ENCODE assay signal across 11 cellular contexts in genomic region chr14:99260652-99261551, GRCh38. TPM values are rescaled to one million over a fixed set of nuclear protein-coding genes. Genes with fewer than 3 reads are reported as not detected.
DNase-seq lines count a peak whose midpoint lies in the region; TF ChIP-seq lines count a peak whose summit lies in the region.
"Had no signal": no experiment of that assay in that cellular context is flagged by ENCODE, and none has a peak within 500 bp of the region (broad histone marks: within the 10 kb centered on the region; RNA-seq: fewer than 3 reads in every experiment).

No MANE protein-coding gene starts in this region.

- H3K27ac Mint-ChIP-seq in endodermal cell, result peak overlapping the region; percentile 45
- H3K27ac Mint-ChIP-seq: nephron progenitor cell had no signal

- no peaks in the 10 kb centered on the region for H3K27me3 Mint-ChIP-seq in endodermal cell (ENCODE audit: insufficient read depth)

- H3K27ac ChIP-seq in endodermal cell (ENCODE audit: low read depth, low read length) (no peak overlapping the region), suprapubic skin (peak overlapping the region; percentile 91), SK-N-SH (ENCODE audit: low read depth in 2 of 2, low read length in 1 of 2) (no peak overlapping the region)

- H3K79me2 ChIP-seq in SK-N-SH (ENCODE audit: insufficient read depth), result no peaks in the 10 kb centered on the region

- no peaks in the 10 kb centered on the region for H3K9me3 Mint-ChIP-seq in endodermal cell
- H3K9me3 Mint-ChIP-seq: nephron progenitor cell had no signal

- H3K4me1 ChIP-seq in endodermal cell (ENCODE audit: control insufficient read depth, insufficient read depth, low read length), result peaks cover 32% of the 10 kb centered on the region
- peaks cover 80% of the 10 kb centered on the region for H3K4me1 ChIP-seq in suprapubic skin
- H3K4me1 ChIP-seq in SK-N-SH (ENCODE audit: control insufficient read depth in 1 of 2, insufficient read depth in 2 of 2, low read depth in 1 of 2, low read length in 1 of 2), result no peaks in the 10 kb centered on the region; a peak in 2 of 4 replicates
- H3K4me1 ChIP-seq: heart right ventricle had no signal

- no peak for TF ChIP-seq POLR2A in suprapubic skin (IDR thresholded peaks at IDR 0.05)

- H3K36me3 ChIP-seq in endodermal cell (ENCODE audit: control insufficient read depth, insufficient read depth, low read length) (no peaks in the 10 kb centered on the region), suprapubic skin (no peaks in the 10 kb centered on the region), SK-N-SH (replicated peaks in 1 of 2; ENCODE audit: control insufficient read depth in 1 of 2, insufficient read depth in 2 of 2, low read length in 1 of 2) (no peaks in the 10 kb centered on the region)
- H3K36me3 ChIP-seq: heart right ventricle had no signal

- H3K4me3 ChIP-seq in endodermal cell (ENCODE audit: low read length), result no peak overlapping the region
- H3K4me3 ChIP-seq in suprapubic skin, result peak overlapping the region; percentile 33
- H3K4me3 ChIP-seq in SK-N-SH (ENCODE audit: low read depth in 2 of 2, low read length in 1 of 2), result no peak overlapping the region

- CTCF ChIA-PET in SK-N-SH (lab: Yijun Ruan, JAX), result interaction anchor here (1.2 kb wide), 1 partner anchor 11 kb away, joined by 3 read pairs; the partner anchor contains the start of gene BCL11B

- TF ChIP-seq CTCF in endodermal cell (conservative IDR thresholded peaks at IDR 0.05) (no peak), suprapubic skin (IDR thresholded peaks at IDR 0.05) (no peak), SK-N-SH (IDR thresholded peaks at IDR 0.05) (no peak)

- H3F3A ChIP-seq in SK-N-SH (replicated peaks; ENCODE audit: insufficient read depth), result no peaks in the 10 kb centered on the region

- no peaks in the 10 kb centered on the region for H3K9me2 ChIP-seq in SK-N-SH

- peak in 3 of 4 experiments; percentile 36 to 45 (median 43) for DNase-seq in activated CD4-positive, CD25-positive, alpha-beta regulatory T cell (lab: John Stamatoyannopoulos, UW)
- no peak for DNase-seq in activated CD4-positive, CD25-positive, alpha-beta regulatory T cell treated with anti-CD3 and anti-CD28 coated beads, Interleukin-2, amount 50 U/mL, for 72 hours
- peak; percentile 61 for DNase-seq in activated CD8-positive, alpha-beta memory T cell treated with anti-CD3 and anti-CD28 coated beads, Interleukin-2, amount 50 U/mL, for 4 hours
- DNase-seq in endodermal cell, result no peak
- no peak for DNase-seq in suprapubic skin (ENCODE audit: low spot score in 2 of 2)
- no peak for DNase-seq in NCI-H2227 (lab: John Stamatoyannopoulos, UW; ENCODE audit: unreplicated experiment)
- no peak for DNase-seq in NCI-H1105 (lab: John Stamatoyannopoulos, UW)
- no peak for DNase-seq in SK-N-SH
- DNase-seq: heart right ventricle, Kasumi-1, nephron progenitor cell had no signal

- TF ChIP-seq RAD21 in SK-N-SH (IDR thresholded peaks at IDR 0.05; ENCODE audit: low read length), result no peak

- no peak overlapping the region for H2AFZ ChIP-seq in SK-N-SH (ENCODE audit: low read depth)

- TF ChIP-seq EP300 in suprapubic skin (IDR thresholded peaks at IDR 0.05), result no peak
- no peak for TF ChIP-seq EP300 in SK-N-SH (IDR thresholded peaks at IDR 0.05; ENCODE audit: borderline replicate concordance in 1 of 2, low read depth in 1 of 2, low read length in 1 of 2)

- H3K9ac ChIP-seq in endodermal cell (ENCODE audit: extremely low read depth, low read length, poor library complexity, severe bottlenecking) (no peak overlapping the region), SK-N-SH (no peak overlapping the region)

- H3K4me3 Mint-ChIP-seq in endodermal cell, result no peak overlapping the region
- H3K4me3 Mint-ChIP-seq: nephron progenitor cell had no signal

- no peaks in the 10 kb centered on the region for H3K9me3 ChIP-seq in endodermal cell (ENCODE audit: control insufficient read depth, low read length)
- H3K9me3 ChIP-seq in suprapubic skin, result no peaks in the 10 kb centered on the region
- no peaks in the 10 kb centered on the region for H3K9me3 ChIP-seq in SK-N-SH
- H3K9me3 ChIP-seq: heart right ventricle had no signal

- POLR2A ChIA-PET in SK-N-SH (lab: Yijun Ruan, JAX), result no interaction called here

- peaks cover 79% of the 10 kb centered on the region for H3K4me1 Mint-ChIP-seq in endodermal cell

- H4K20me1 ChIP-seq in SK-N-SH (ENCODE audit: insufficient read depth), result no peaks in the 10 kb centered on the region

- H3K4me2 ChIP-seq in SK-N-SH, result no peak overlapping the region

- no peaks in the 10 kb centered on the region for H3K27me3 ChIP-seq in endodermal cell (ENCODE audit: control insufficient read depth, insufficient read depth, low read length, poor library complexity, severe bottlenecking)
- peaks cover 6% of the 10 kb centered on the region for H3K27me3 ChIP-seq in suprapubic skin
- H3K27me3 ChIP-seq in SK-N-SH (ENCODE audit: insufficient read depth), result peaks cover 96% of the 10 kb centered on the region

- no peaks in the 10 kb centered on the region for H3K36me3 Mint-ChIP-seq in endodermal cell (ENCODE audit: low read depth)

- WGBS in endodermal cell (ENCODE audit: insufficient coverage in 1 of 2, insufficient read length in 1 of 2), 2 experiments, result 74 to 87% methylated on average over 9 to 19 of the region's 19 CpGs
- 27% methylated on average over 19 of the region's 19 CpGs for WGBS in suprapubic skin
- WGBS in SK-N-SH (ENCODE audit: low lambda C conversion rate), result 29% methylated on average over 16 of the region's 19 CpGs

TF ChIP-seq in SK-N-SH, 30 proteins besides CTCF, POLR2A, EP300 and RAD21:
- TF ChIP-seq MEF2A (IDR thresholded peaks at IDR 0.05; ENCODE audit: borderline replicate concordance, low read depth), result no peak
- no peak for TF ChIP-seq MXI1 (IDR thresholded peaks at IDR 0.05; ENCODE audit: low read depth, low read length)
- no peak for TF ChIP-seq RCOR1 (IDR thresholded peaks at IDR 0.05; ENCODE audit: low read length)
- TF ChIP-seq YY1 (IDR thresholded peaks at IDR 0.05; ENCODE audit: low read depth), result no peak
- TF ChIP-seq SMC3 (IDR thresholded peaks at IDR 0.05; ENCODE audit: low read depth, low read length), result no peak
- TF ChIP-seq GATA2 (CRISPR knock-in tag; IDR thresholded peaks at IDR 0.05), result no peak
- TF ChIP-seq FOXM1 (IDR thresholded peaks at IDR 0.05; ENCODE audit: low read depth), result no peak
- TF ChIP-seq, protein P1, sequence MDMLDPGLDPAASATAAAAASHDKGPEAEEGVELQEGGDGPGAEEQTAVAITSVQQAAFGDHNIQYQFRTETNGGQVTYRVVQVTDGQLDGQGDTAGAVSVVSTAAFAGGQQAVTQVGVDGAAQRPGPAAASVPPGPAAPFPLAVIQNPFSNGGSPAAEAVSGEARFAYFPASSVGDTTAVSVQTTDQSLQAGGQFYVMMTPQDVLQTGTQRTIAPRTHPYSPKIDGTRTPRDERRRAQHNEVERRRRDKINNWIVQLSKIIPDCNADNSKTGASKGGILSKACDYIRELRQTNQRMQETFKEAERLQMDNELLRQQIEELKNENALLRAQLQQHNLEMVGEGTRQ (IDR thresholded peaks at IDR 0.05; ENCODE audit: borderline replicate concordance, low read depth, low read length), result no peak
- TF ChIP-seq GABPA (IDR thresholded peaks at IDR 0.05; ENCODE audit: low read depth), result no peak
- TF ChIP-seq TAF1 (IDR thresholded peaks at IDR 0.05; ENCODE audit: borderline replicate concordance, low read depth, low read length), result no peak
- TF ChIP-seq TCF12 (IDR thresholded peaks at IDR 0.05), result no peak
- no peak for TF ChIP-seq POLR2AphosphoS5 (IDR thresholded peaks at IDR 0.05; ENCODE audit: low read depth, low read length)
- TF ChIP-seq PBX3 (IDR thresholded peaks at IDR 0.05), result no peak
- TF ChIP-seq TEAD4 (IDR thresholded peaks at IDR 0.05; ENCODE audit: borderline replicate concordance, insufficient read depth), result no peak
- no peak for TF ChIP-seq JUND (IDR thresholded peaks at IDR 0.05)

RNA-seq across cellular contexts. Expression of gene BCL11B, which starts 11.1 kb away (rescaled TPM):
- total RNA-seq in endodermal cell (1 to 10 TPM; 5.7 to 6.0 TPM), suprapubic skin (10 to 100 TPM; 35.9 to 53.8 (median 47.5) TPM)
- 1.2 TPM for polyA plus RNA-seq in endodermal cell (2013, experiment 1 of 2)
- 1.6 TPM for polyA plus RNA-seq in endodermal cell (2013, experiment 2 of 2)
- not detected in 2 replicates for polyA plus RNA-seq in SK-N-SH (2012; rRNA removed)
- not detected in 2 replicates for polyA plus RNA-seq in SK-N-SH (2012; cell fraction: cytosol; rRNA removed)
- polyA plus RNA-seq in SK-N-SH (2012; cell fraction: nucleus; rRNA removed), result not detected in 2 replicates

Comparison
In these comparisons a context has a peak if more than half of its experiments do, and no peak if none do; other contexts are left out.
1. DNase-seq: peak in activated CD4-positive, CD25-positive, alpha-beta regulatory T cell (3 of 4) and activated CD8-positive, alpha-beta memory T cell treated with anti-CD3 and anti-CD28 coated beads, Interleukin-2, amount 50 U/mL, for 4 hours (single experiment); none in activated CD4-positive, CD25-positive, alpha-beta regulatory T cell treated with anti-CD3 and anti-CD28 coated beads, Interleukin-2, amount 50 U/mL, for 72 hours (single experiment), endodermal cell (single experiment), suprapubic skin (0 of 2), NCI-H2227 (single experiment), NCI-H1105 (single experiment) and SK-N-SH (single experiment).
2. RNA of gene BCL11B, which starts 11.1 kb away (total RNA-seq): 35.9 to 53.8 TPM in suprapubic skin; 5.7 to 6.0 TPM in endodermal cell; every median in the first group is over 4 times any median in the second.